In the genomic region with DNA sequence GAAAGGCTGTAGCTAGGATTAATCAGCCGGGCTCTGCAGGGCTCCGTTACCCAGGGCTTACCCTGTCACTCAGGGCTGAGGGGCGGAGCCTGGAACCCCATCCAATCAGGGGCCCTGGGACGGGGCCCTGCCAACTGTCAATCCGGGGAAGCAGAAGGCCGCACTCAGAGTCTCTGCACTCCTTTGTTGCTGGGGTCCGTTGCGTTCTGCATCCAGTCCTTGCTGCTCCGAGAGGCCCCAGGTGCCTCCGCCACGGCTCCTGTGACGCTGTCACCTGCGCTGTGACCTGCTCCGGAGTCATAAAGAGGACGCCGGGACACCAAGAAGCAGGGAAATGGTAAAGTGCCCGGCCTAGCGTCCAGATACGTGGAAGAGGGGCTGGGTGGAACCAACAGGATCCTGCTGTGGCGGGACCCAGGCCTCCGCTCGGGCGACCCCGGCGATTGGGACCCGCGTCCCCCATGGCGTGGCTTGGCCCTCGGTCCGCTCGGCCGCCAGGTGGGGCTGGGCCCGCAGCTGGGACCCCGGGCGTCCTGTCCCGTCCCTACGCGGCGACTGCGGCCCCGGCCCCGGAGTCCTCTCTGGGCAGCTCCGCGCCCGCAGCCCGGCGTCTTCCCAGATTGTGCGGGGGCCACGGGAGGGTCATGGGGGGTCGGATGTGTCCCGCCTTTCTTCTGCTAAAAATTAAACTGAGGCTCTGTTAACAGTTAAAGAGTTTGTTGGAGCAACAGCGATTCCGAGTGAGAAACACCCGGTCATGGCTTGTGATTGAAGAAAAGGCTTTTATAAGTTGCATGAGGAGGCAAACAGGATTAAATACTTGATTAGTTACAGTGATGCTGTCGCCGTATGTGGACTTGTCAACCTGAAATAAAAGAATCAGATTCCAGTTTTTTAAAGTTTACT, we compare ENCODE assay signal across 8 cellular contexts. TPM values are rescaled to one million over a fixed set of nuclear protein-coding genes. Genes with fewer than 3 reads are reported as not detected.
A peak's percentile ranks its signal among the peaks of the same experiment; 100 is the strongest.
DNase-seq lines count a peak whose midpoint lies in the region; ATAC-seq and TF ChIP-seq lines count a peak whose summit lies in the region.

Gene ZNF491 (plus strand): TSS at position 133 of the 906 bp plus-strand sequence. CDS start 7,431 bp downstream, outside the sequence.

- peak within 1 kb of the TSS; percentile 82 for H3K4me3 Mint-ChIP-seq in Caco-2 (ENCODE audit: unreplicated experiment)
- H3K4me3 Mint-ChIP-seq in natural killer cell: peak within 1 kb of the TSS; percentile 96
- H3K4me3 Mint-ChIP-seq in stimulated activated memory B cell treated with anti-CD40 and anti-IgM and Interleukin-4, amounts not matched to agents 10 μg/mL and 1 μg/mL and 100 μg/mL, for 72 hours: peak within 1 kb of the TSS; percentile 96

- TF ChIP-seq POLR2A in IMR-90 (IDR thresholded peaks at IDR 0.05; ENCODE audit: low read depth, low read length) (peak; percentile 52; the same call in 1 of the 2 replicates), Peyer's patch (IDR thresholded peaks at IDR 0.05) (peak; percentile 31 to 58)

- in situ Hi-C loops in IMR-90 (cut with MboI; ENCODE audit: low sequenced_read_pairs): no loop called here

- dilution Hi-C loops in IMR-90 (cut with HindIII; ENCODE audit: low sequenced_read_pairs, unreplicated experiment): no loop called here

- DNase-seq in Caco-2 (peak; percentile 87 to 89), IMR-90 (peak; percentile 87), Peyer's patch (peak; percentile 94 to 97 (median 96)), fibroblast of peridontal ligament (ENCODE audit: extremely low read depth) (peak; percentile 85), natural killer cell (peak; percentile 87)
- DNase-seq in activated T-helper 1 cell treated with anti-CD3 and anti-CD28 coated beads, Interleukin-2, amount 50 U/mL, for 16 hours (ENCODE audit: low read depth in 1 of 2, low spot score in 1 of 2): peak; percentile 61 to 67

- intact Hi-C loops in Caco-2 (cut with micrococcal nuclease; ENCODE audit: unreplicated experiment): loop anchor here (1.0 to 5.0 kb wide), 3 partner anchors 16 to 190 kb away; partner anchors contain the start of genes ZNF440 and ZNF823
- intact Hi-C loops in IMR-90 (cut with micrococcal nuclease): loop anchor here (1.0 to 5.0 kb wide), 3 partner anchors 84 to 569 kb away; partner anchors contain the start of gene ZNF442
- intact Hi-C loops in natural killer cell (cut with micrococcal nuclease): loop anchor here (1.0 to 10.0 kb wide), 5 partner anchors 16 to 343 kb away; partner anchors contain the start of genes ZNF439, ZNF440 and ZNF700

- H3K9me3 Mint-ChIP-seq in Caco-2 (ENCODE audit: unreplicated experiment) (no peaks in the 10 kb centered on the region), natural killer cell (no peaks in the 10 kb centered on the region)
- H3K9me3 Mint-ChIP-seq in stimulated activated memory B cell treated with anti-CD40 and anti-IgM and Interleukin-4, amounts not matched to agents 10 μg/mL and 1 μg/mL and 100 μg/mL, for 72 hours: peaks cover 7% of the 10 kb centered on the region

- peak within 1 kb of the TSS; percentile 98 for H2AFZ ChIP-seq in IMR-90 (replicated peaks; ENCODE audit: low read length, poor library complexity)

- peak; percentile 41 to 49 for TF ChIP-seq CTCF in Caco-2 (IDR thresholded peaks at IDR 0.05; ENCODE audit: insufficient read depth in 1 of 2, low read depth in 1 of 2, low read length in 1 of 2, severe bottlenecking in 1 of 2, unreplicated experiment in 1 of 2)
- peak; percentile 31 for TF ChIP-seq CTCF in IMR-90 (conservative IDR thresholded peaks at IDR 0.05; ENCODE audit: low read depth, low read length)
- TF ChIP-seq CTCF in Peyer's patch (IDR thresholded peaks at IDR 0.05): peak in 4 of 6 experiments; percentile 6 to 39 (median 30)
- TF ChIP-seq CTCF in natural killer cell (IDR thresholded peaks at IDR 0.05): peak; percentile 9

- peaks cover 13% of the 10 kb centered on the region for H3K36me3 Mint-ChIP-seq in Caco-2 (ENCODE audit: insufficient read depth, unreplicated experiment)
- no peaks in the 10 kb centered on the region for H3K36me3 Mint-ChIP-seq in natural killer cell
- H3K36me3 Mint-ChIP-seq in stimulated activated memory B cell treated with anti-CD40 and anti-IgM and Interleukin-4, amounts not matched to agents 10 μg/mL and 1 μg/mL and 100 μg/mL, for 72 hours: no peaks in the 10 kb centered on the region

- peaks cover 10% of the 10 kb centered on the region for H3K4me1 Mint-ChIP-seq in Caco-2 (ENCODE audit: low read depth, unreplicated experiment)
- H3K4me1 Mint-ChIP-seq in natural killer cell: peaks cover 16 to 22% of the 10 kb centered on the region in 2 donors
- peaks cover 24% of the 10 kb centered on the region for H3K4me1 Mint-ChIP-seq in stimulated activated memory B cell treated with anti-CD40 and anti-IgM and Interleukin-4, amounts not matched to agents 10 μg/mL and 1 μg/mL and 100 μg/mL, for 72 hours

- ATAC-seq in GM21367 (IDR thresholded peaks at IDR 0.05; ENCODE audit: unreplicated experiment) (peak; percentile 79), IMR-90 (ENCODE audit: low read depth) (peak; percentile 99), natural killer cell (peak; percentile 98 to 99 (median 98))
- peak; percentile 100 for ATAC-seq in stimulated activated memory B cell treated with anti-CD40 and anti-IgM and Interleukin-4, amounts not matched to agents 10 μg/mL and 1 μg/mL and 100 μg/mL, for 72 hours

- peak within 1 kb of the TSS; percentile 80 for H3K9ac ChIP-seq in IMR-90 (ENCODE audit: low read depth, low read length)

- H3K79me1 ChIP-seq in IMR-90 (ENCODE audit: low read depth in 1 of 2, low read length in 2 of 2): peaks cover 0 to 3% of the 10 kb centered on the region in 2 experiments; a peak in 1 of 4 replicates

- H4K8ac ChIP-seq in IMR-90 (ENCODE audit: low read depth in 2 of 2, low read length in 2 of 2): peak within 1 kb of the TSS in 1 of 2 experiments; percentile 73; a peak in 1 of 4 replicates

- peaks cover 8% of the 10 kb centered on the region; the same call in 1 of the 2 replicates for H3K4me1 ChIP-seq in Caco-2
- H3K4me1 ChIP-seq in IMR-90 (ENCODE audit: control insufficient read depth, insufficient read depth, low read length): 0 out of 2 replicates have a peak, but pooled peaks cover 4% of the 10 kb centered on the region
- H3K4me1 ChIP-seq in Peyer's patch: peaks cover 0 to 18% (median 2%) of the 10 kb centered on the region in 4 donors

- H3K27ac ChIP-seq in IMR-90 (ENCODE audit: insufficient read depth, low read length) (peak within 1 kb of the TSS; percentile 58), Peyer's patch (peak within 1 kb of the TSS; percentile 61 to 82 (median 78))

- BruUV-seq in Caco-2 (replicated peaks; lab: Mats Ljungman, UMichigan) (TSS peak; percentile 71), IMR-90 (replicated peaks; lab: Mats Ljungman, UMichigan) (TSS peak; percentile 26)

- H4K20me1 ChIP-seq in IMR-90 (ENCODE audit: insufficient read depth, low read length): no peaks in the 10 kb centered on the region

- H2BK120ac ChIP-seq in IMR-90 (ENCODE audit: low read depth, low read length): no peak within 1 kb of the TSS

- WGBS in IMR-90 (ENCODE audit: extremely low coverage in 2 of 2, insufficient read length in 1 of 2), 2 experiments: 2% methylated on average over 25 of the region's 56 CpGs; no CpG with 5 or more reads in 1 of the 2 experiments

- H3K9me1 ChIP-seq in IMR-90 (ENCODE audit: insufficient read depth, low read length): no peaks in the 10 kb centered on the region

- H3K56ac ChIP-seq in IMR-90 (ENCODE audit: extremely low read depth, insufficient read depth, low read length): no peak within 1 kb of the TSS

- H3K27me3 Mint-ChIP-seq in Caco-2 (ENCODE audit: insufficient read depth, unreplicated experiment) (no peaks in the 10 kb centered on the region), natural killer cell (ENCODE audit: low read depth in 2 of 2) (no peaks in the 10 kb centered on the region)
- no peaks in the 10 kb centered on the region for H3K27me3 Mint-ChIP-seq in stimulated activated memory B cell treated with anti-CD40 and anti-IgM and Interleukin-4, amounts not matched to agents 10 μg/mL and 1 μg/mL and 100 μg/mL, for 72 hours

- H2AK9ac ChIP-seq in IMR-90 (replicated peaks; ENCODE audit: low read depth, low read length, poor library complexity): peak within 1 kb of the TSS; percentile 63

- H2BK5ac ChIP-seq in IMR-90 (ENCODE audit: low read depth, low read length, poor library complexity, severe bottlenecking): no peak within 1 kb of the TSS

- no peak within 1 kb of the TSS for H4K91ac ChIP-seq in IMR-90 (ENCODE audit: insufficient read depth, low read depth, low read length)

- H3K18ac ChIP-seq in IMR-90 (ENCODE audit: low read depth, low read length): no peak within 1 kb of the TSS

- POLR2A ChIA-PET in Caco-2 (lab: Charles Lee): interaction anchor here (0.7 kb wide), 1 partner anchor 190 kb away, joined by 3 read pairs; no protein-coding TSS in a partner anchor
- POLR2A ChIA-PET in IMR-90 (lab: Charles Lee; ENCODE audit: unreplicated experiment): interaction anchor here (0.5 kb wide), 1 partner anchor 712 kb away, joined by 9 read pairs; no protein-coding TSS in a partner anchor

- H4K5ac ChIP-seq in IMR-90 (ENCODE audit: low read depth, low read length): no peak within 1 kb of the TSS

- peak within 1 kb of the TSS; percentile 71 for H3K14ac ChIP-seq in IMR-90 (replicated peaks; ENCODE audit: low read depth, low read length)

- CTCF ChIA-PET in Caco-2 (lab: Charles Lee): interaction anchor here (0.7 to 2.3 kb wide), 13 partner anchors 9 to 567 kb away, joined by 3 to 37 read pairs (median 4); partner anchors contain the start of genes ZNF20, ZNF440, ZNF442 and ZNF700
- CTCF ChIA-PET in IMR-90 (lab: Yijun Ruan, JAX): interaction anchor here (0.5 to 1.0 kb wide), 4 partner anchors 101 to 415 kb away, joined by 3 to 6 read pairs (median 4); partner anchors contain the start of gene ZNF20

- no peak within 1 kb of the TSS for H2AK5ac ChIP-seq in IMR-90 (ENCODE audit: low read depth, low read length)

- no peak within 1 kb of the TSS for H3K27ac Mint-ChIP-seq in Caco-2 (ENCODE audit: unreplicated experiment)
- peak within 1 kb of the TSS; percentile 84 to 90 for H3K27ac Mint-ChIP-seq in natural killer cell
- peak within 1 kb of the TSS; percentile 83 for H3K27ac Mint-ChIP-seq in stimulated activated memory B cell treated with anti-CD40 and anti-IgM and Interleukin-4, amounts not matched to agents 10 μg/mL and 1 μg/mL and 100 μg/mL, for 72 hours

- TF ChIP-seq RAD21 in IMR-90 (IDR thresholded peaks at IDR 0.05; ENCODE audit: low read length): no peak

- no peak within 1 kb of the TSS for H2BK20ac ChIP-seq in IMR-90 (ENCODE audit: low read depth, low read length)

- peak within 1 kb of the TSS; percentile 79 for H3K4ac ChIP-seq in IMR-90 (ENCODE audit: low read depth, low read length)

- H3K9me3 ChIP-seq in Caco-2 (no peaks in the 10 kb centered on the region), IMR-90 (ENCODE audit: control insufficient read depth, insufficient read depth, low read length) (peaks cover 2% of the 10 kb centered on the region), Peyer's patch (no peaks in the 10 kb centered on the region)

- H3K4me2 ChIP-seq in IMR-90 (ENCODE audit: low read depth, low read length): peak within 1 kb of the TSS; percentile 83

- H3K36me3 ChIP-seq in Caco-2 (ENCODE audit: control insufficient read depth, insufficient read depth, low read length) (no peaks in the 10 kb centered on the region), IMR-90 (ENCODE audit: control insufficient read depth, insufficient read depth, low read length) (no peaks in the 10 kb centered on the region), Peyer's patch (no peaks in the 10 kb centered on the region)

- H3K27me3 ChIP-seq in Caco-2 (replicated peaks; ENCODE audit: control insufficient read depth, insufficient read depth, low read length): no peaks in the 10 kb centered on the region
- H3K27me3 ChIP-seq in IMR-90 (ENCODE audit: control insufficient read depth, insufficient read depth, low read length): no peaks in the 10 kb centered on the region
- H3K27me3 ChIP-seq in Peyer's patch: no peaks in the 10 kb centered on the region

- peak within 1 kb of the TSS; percentile 70 for H3K4me3 ChIP-seq in Caco-2 (ENCODE audit: low read depth, low read length)
- peak within 1 kb of the TSS; percentile 76 for H3K4me3 ChIP-seq in IMR-90 (ENCODE audit: insufficient read depth, low read depth, low read length)
- H3K4me3 ChIP-seq in Peyer's patch: peak within 1 kb of the TSS; percentile 57 to 74 (median 65)

- peak within 1 kb of the TSS; percentile 50; the same call in 1 of the 2 replicates for H3K23ac ChIP-seq in IMR-90 (ENCODE audit: low read depth, low read length)

- no peak within 1 kb of the TSS for H2BK15ac ChIP-seq in IMR-90 (ENCODE audit: low read depth, low read length)

RNA-seq across cellular contexts. Expression of gene ZNF491, which starts in this region (rescaled TPM):
- total RNA-seq in Caco-2 (2022) (0.20 and 0.56 TPM in 2 replicates), IMR-90 (2012; rRNA removed) (3.6 and 4.2 TPM in 2 replicates), Peyer's patch (1 to 10 TPM; 1.1 to 1.9 (median 1.4) TPM), natural killer cell (1 to 10 TPM; 1.9 to 3.8 (median 3.7) TPM)
- 0.80 and 1.5 TPM in 2 replicates for polyA plus RNA-seq in IMR-90 (2012; rRNA removed)
- 0.15 and 0.17 TPM in 2 replicates for polyA plus RNA-seq in IMR-90 (2012; cell fraction: cytosol; rRNA removed)
- polyA plus RNA-seq in IMR-90 (2012; cell fraction: nucleus; rRNA removed; ENCODE audit: low replicate concordance): 0.57 and 4.8 TPM in 2 replicates

Comparison
In these comparisons a context has a peak if more than half of its experiments do, and no peak if none do; other contexts are left out.
1. Peak in every context shown above with its lines: DNase-seq, ATAC-seq, H3K4me3 ChIP-seq and H3K27ac ChIP-seq.
2. Peak in DNase-seq and H3K4me3 ChIP-seq in Caco-2; RNA of the gene not detected or under 1 TPM.